In the genomic region with DNA sequence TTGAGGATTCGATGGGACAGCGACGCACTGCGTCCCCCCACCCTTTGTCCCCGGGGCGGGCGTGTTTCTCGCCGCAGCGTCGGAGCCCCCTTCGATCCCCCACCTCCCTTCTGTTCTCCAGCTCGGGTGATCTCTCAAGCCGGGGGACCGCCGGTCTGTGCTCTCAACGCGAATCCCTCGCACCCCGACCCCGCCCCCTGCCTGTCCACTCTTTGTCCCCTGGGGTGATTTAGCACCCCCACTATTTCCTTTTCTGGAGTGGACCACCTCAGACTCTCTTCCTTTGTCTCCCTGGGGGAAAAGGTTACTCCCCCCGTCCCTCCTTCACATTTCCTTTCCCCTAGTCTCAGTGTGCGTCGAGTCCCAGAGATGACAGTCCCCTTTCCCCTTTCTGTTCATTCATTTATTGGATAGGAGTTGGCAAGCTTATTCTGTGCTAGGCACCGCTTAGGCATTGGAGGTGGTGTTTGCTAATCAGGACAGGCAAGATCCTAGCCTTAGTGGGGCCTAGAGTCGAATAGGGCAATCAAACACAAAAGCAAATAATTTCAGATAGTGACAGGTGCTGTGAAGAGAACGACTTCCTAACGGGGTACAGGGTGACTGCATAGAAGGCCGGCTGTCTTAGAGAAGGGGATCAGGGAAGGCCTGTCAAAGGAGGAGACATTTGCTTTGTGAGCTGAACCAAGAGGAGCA, we compare ENCODE assay signal across 8 cellular contexts. TPM values are rescaled to one million over a fixed set of nuclear protein-coding genes. Genes with fewer than 3 reads are reported as not detected.
DNase-seq lines count a peak whose midpoint lies in the region; ATAC-seq and TF ChIP-seq lines count a peak whose summit lies in the region.

No MANE protein-coding gene starts in this region.

- peak overlapping the region; percentile 92 to 94 for H3K27ac ChIP-seq in breast epithelium
- H3K27ac ChIP-seq in right lobe of liver: peak overlapping the region; percentile 73 to 90 (median 87)
- peak overlapping the region; percentile 76 to 87 for H3K27ac ChIP-seq in thoracic aorta

- DNase-seq in DMS 273 (lab: John Stamatoyannopoulos, UW; ENCODE audit: unreplicated experiment): peak; percentile 44
- no peak for DNase-seq in DMS 273 treated with DMSO at 0.1 percent for 48 hours (lab: John Stamatoyannopoulos, UW)
- peak; percentile 34 for DNase-seq in NCI-H69 (lab: John Stamatoyannopoulos, UW)
- DNase-seq in breast epithelium (ENCODE audit: low spot score in 2 of 2): peak in 1 of 2 donors; percentile 18
- DNase-seq in right lobe of liver: peak in 2 of 3 donors; percentile 52 to 64
- no peak for DNase-seq in thoracic aorta (ENCODE audit: low spot score)

- H3K36me3 ChIP-seq in breast epithelium (no peaks in the 10 kb centered on the region), right lobe of liver (no peaks in the 10 kb centered on the region), thoracic aorta (no peaks in the 10 kb centered on the region)

- H3K4me3 ChIP-seq in breast epithelium (peak overlapping the region; percentile 97 to 100 (median 99)), right lobe of liver (peak overlapping the region; percentile 78 to 93 (median 78)), thoracic aorta (peak overlapping the region; percentile 97)

- ATAC-seq in right lobe of liver (peak; percentile 18 to 30 (median 24)), thoracic aorta (ENCODE audit: insufficient number of reproducible peaks, low FRiP score, low read depth) (no peak), GM18861 (IDR thresholded peaks at IDR 0.05; ENCODE audit: unreplicated experiment) (no peak), GM21723 (IDR thresholded peaks at IDR 0.05; ENCODE audit: unreplicated experiment) (no peak)

- TF ChIP-seq POLR2A in breast epithelium (IDR thresholded peaks at IDR 0.05): no peak
- TF ChIP-seq POLR2A in right lobe of liver (IDR thresholded peaks at IDR 0.05): no peak

- H3K9me3 ChIP-seq in breast epithelium (no peaks in the 10 kb centered on the region), right lobe of liver (no peaks in the 10 kb centered on the region), thoracic aorta (no peaks in the 10 kb centered on the region)

- intact Hi-C loops in breast epithelium (cut with DNase I; ENCODE audit: low total_unique reads) (no loop called here), right lobe of liver (cut with DNase I) (loop anchor here in 1 of 2 donors (10.0 kb wide), 1 partner anchor 64 kb away; no protein-coding TSS in a partner anchor)

- TF ChIP-seq CTCF in breast epithelium (IDR thresholded peaks at IDR 0.05) (no peak), right lobe of liver (IDR thresholded peaks at IDR 0.05) (no peak), thoracic aorta (IDR thresholded peaks at IDR 0.05) (no peak)

- no peaks in the 10 kb centered on the region for H3K27me3 ChIP-seq in breast epithelium
- no peaks in the 10 kb centered on the region for H3K27me3 ChIP-seq in right lobe of liver
- H3K27me3 ChIP-seq in thoracic aorta (replicated peaks; ENCODE audit: insufficient read depth): no peaks in the 10 kb centered on the region

- H3K4me1 ChIP-seq in breast epithelium (peaks cover 0 to 10% of the 10 kb centered on the region in 2 donors), right lobe of liver (peaks cover 0 to 38% (median 18%) of the 10 kb centered on the region in 4 donors), thoracic aorta (ENCODE audit: control insufficient read depth in 1 of 2, low read depth in 2 of 2) (peaks cover 38 to 54% of the 10 kb centered on the region in 2 donors)

- 1% methylated on average over 29 of the region's 29 CpGs for WGBS in right lobe of liver (ENCODE audit: insufficient coverage, low coverage, low lambda C conversion rate, missing lambda C conversion rate)

RNA-seq across cellular contexts. Expression of gene PTPN1, which starts 0.7 kb away (rescaled TPM):
- total RNA-seq in breast epithelium (10 to 100 TPM; 23.8 to 29.2 (median 28.5) TPM), right lobe of liver (10 to 100 TPM in 5 of 6 experiments, 1 to 10 TPM in 1; 9.5 to 14.9 (median 12.6) TPM), thoracic aorta (10 to 100 TPM; 32.5 to 68.9 TPM)

Comparison
In these comparisons a context has a peak if more than half of its experiments do, and no peak if none do; other contexts are left out.
1. DNase-seq: peak in DMS 273 (single experiment), NCI-H69 (single experiment) and right lobe of liver (2 of 3); none in DMS 273 treated with DMSO at 0.1 percent for 48 hours (single experiment) and thoracic aorta (single experiment).
2. ATAC-seq: peak in right lobe of liver (4 of 4); none in thoracic aorta (single experiment), GM18861 (single experiment) and GM21723 (single experiment).
3. Peak in every context shown above with its lines, with median percentiles within 50 percentile points of each other: H3K27ac ChIP-seq and H3K4me3 ChIP-seq.